8 cellular contexts compared by ENCODE assay signal in genomic region chr22:43812890-43813289, GRCh38. TPM values are rescaled to one million over a fixed set of nuclear protein-coding genes. Genes with fewer than 3 reads are reported as not detected.
DNase-seq lines count a peak whose midpoint lies in the region; ATAC-seq, FAIRE-seq and TF ChIP-seq lines count a peak whose summit lies in the region.

No MANE protein-coding gene starts in this region.

- H3K79me2 ChIP-seq in SU-DHL-6 (ENCODE audit: insufficient read depth, low read length): no peaks in the 10 kb centered on the region

- H3K9ac ChIP-seq in SU-DHL-6 (ENCODE audit: low read length): peak overlapping the region; percentile 65

- TF ChIP-seq POLR2A in GM12892 (IDR thresholded peaks at IDR 0.05; ENCODE audit: low read depth, low read length): no peak

- no peaks in the 10 kb centered on the region for H3F3A ChIP-seq in SU-DHL-6 (ENCODE audit: insufficient read depth)

- H3K4me2 ChIP-seq in SU-DHL-6 (ENCODE audit: low read depth, low read length, poor library complexity, severe bottlenecking): peak overlapping the region; percentile 58

- H3K36me3 ChIP-seq in SU-DHL-6 (ENCODE audit: low read length): no peaks in the 10 kb centered on the region

- no peak overlapping the region for H3K27ac ChIP-seq in SU-DHL-6 (ENCODE audit: low read depth, low read length)

- no peaks in the 10 kb centered on the region for H3K27me3 ChIP-seq in SU-DHL-6 (ENCODE audit: low read length)

- no peaks in the 10 kb centered on the region for H3K9me2 ChIP-seq in SU-DHL-6 (replicated peaks; ENCODE audit: insufficient read depth, low read length)

- ATAC-seq in HG02623 (IDR thresholded peaks at IDR 0.05; ENCODE audit: unreplicated experiment) (no peak), HG03045 (IDR thresholded peaks at IDR 0.05; ENCODE audit: unreplicated experiment) (no peak)

- H3K4me3 ChIP-seq in SU-DHL-6 (ENCODE audit: insufficient read depth, low read length, poor library complexity, severe bottlenecking) (peak overlapping the region; percentile 60), fibroblast of the aortic adventitia (ENCODE audit: low read depth, low read length) (peak overlapping the region; percentile 97), skeletal muscle cell (ENCODE audit: low read depth, low read length) (peak overlapping the region; percentile 64)

- FAIRE-seq in GM12892 (lab: Jason Lieb, UNC): peak; percentile 84

- H2AFZ ChIP-seq in SU-DHL-6 (ENCODE audit: low read depth, low read length, severe bottlenecking): peak overlapping the region; percentile 36

- no peaks in the 10 kb centered on the region for H3K9me3 ChIP-seq in SU-DHL-6 (ENCODE audit: insufficient read depth, low read length)

- TF ChIP-seq CTCF in SU-DHL-6 (IDR thresholded peaks at IDR 0.05; ENCODE audit: insufficient read depth, low read length, poor library complexity, severe bottlenecking) (no peak), fibroblast of the aortic adventitia (IDR thresholded peaks at IDR 0.05; ENCODE audit: insufficient read depth, low read length) (no peak)

- H4K20me1 ChIP-seq in SU-DHL-6 (ENCODE audit: low read depth, low read length): no peaks in the 10 kb centered on the region

- DNase-seq in GM12892 (ENCODE audit: insufficient read length) (no peak), fibroblast of the aortic adventitia (ENCODE audit: low read depth) (no peak), skeletal muscle cell (ENCODE audit: low read depth) (no peak), OCI-M2 (lab: John Stamatoyannopoulos, UW; ENCODE audit: unreplicated experiment) (no peak), NCI-H187 (lab: John Stamatoyannopoulos, UW) (no peak)

RNA-seq across cellular contexts. Expression of gene EFCAB6, which starts 0.8 kb away (rescaled TPM):
- 0.25 TPM for polyA plus RNA-seq in GM12892 (2012; ENCODE audit: missing spikeins)
- total RNA-seq in fibroblast of the aortic adventitia (ENCODE audit: low replicate concordance): 2.5 and 2.7 TPM in 2 replicates

RNA-seq across cellular contexts. Expression of gene SULT4A1, which starts 49.4 kb away (rescaled TPM):
- polyA plus RNA-seq in GM12892 (2012; ENCODE audit: missing spikeins): not detected
- total RNA-seq in fibroblast of the aortic adventitia (ENCODE audit: low replicate concordance): 0.49 TPM in 1 of 2 replicates, not detected in the other
